Comparison of ENCODE assay signal across 1 cellular context in the genomic region with DNA sequence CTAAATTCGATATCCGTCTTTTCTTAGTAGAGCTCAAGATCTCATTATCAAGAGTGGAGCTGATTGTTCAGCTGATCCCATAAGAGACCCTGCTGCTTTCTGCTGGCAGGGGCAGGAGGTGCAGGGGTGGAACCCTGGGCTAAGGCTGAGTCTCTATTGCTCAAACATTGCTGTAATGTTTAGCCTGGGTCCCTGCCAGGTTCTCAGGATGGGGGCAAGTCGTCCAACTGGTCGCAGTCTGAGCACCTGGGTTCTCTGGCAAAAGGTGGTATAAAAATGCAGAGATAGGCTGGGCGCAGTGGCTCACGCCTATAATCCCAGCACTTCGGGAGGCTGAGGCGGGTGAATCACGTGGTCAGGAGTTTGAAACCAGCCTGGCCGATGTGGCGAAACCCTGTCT.
TF ChIP-seq lines count a peak whose summit lies in the region.

No MANE protein-coding gene starts in this region.

TF ChIP-seq in H1, 55 proteins besides CTCF, POLR2A, EP300 and RAD21:
- TF ChIP-seq RBBP5 (IDR thresholded peaks at IDR 0.05; ENCODE audit: borderline replicate concordance, low read depth, low read length): no peak
- TF ChIP-seq JUN (IDR thresholded peaks at IDR 0.05; ENCODE audit: low read depth, low read length): no peak
- TF ChIP-seq SIX5 (IDR thresholded peaks at IDR 0.05; ENCODE audit: low read depth, low read length): no peak
- TF ChIP-seq CHD2 (IDR thresholded peaks at IDR 0.05; ENCODE audit: low read length): no peak
- no peak for TF ChIP-seq GTF2F1 (IDR thresholded peaks at IDR 0.05; ENCODE audit: borderline replicate concordance, low read depth, low read length)
- no peak for TF ChIP-seq RNF2 (IDR thresholded peaks at IDR 0.05; ENCODE audit: borderline replicate concordance, low read depth, low read length, missing control alignments, poor library complexity, severe bottlenecking)
- no peak for TF ChIP-seq BRCA1 (IDR thresholded peaks at IDR 0.05; ENCODE audit: low read depth, low read length)
- TF ChIP-seq BACH1 (IDR thresholded peaks at IDR 0.05; ENCODE audit: low read length): no peak
- TF ChIP-seq JUND (IDR thresholded peaks at IDR 0.05; ENCODE audit: low read length): no peak
- TF ChIP-seq EGR1 (IDR thresholded peaks at IDR 0.05; ENCODE audit: borderline replicate concordance, low read depth, low read length): no peak
- TF ChIP-seq CHD1 (IDR thresholded peaks at IDR 0.05; ENCODE audit: low read depth, low read length): no peak
- no peak for TF ChIP-seq CTBP2 (IDR thresholded peaks at IDR 0.05; ENCODE audit: borderline replicate concordance, insufficient read depth, insufficient read length, low read length)
- TF ChIP-seq TAF7 (optimal IDR thresholded peaks at IDR 0.05; ENCODE audit: borderline replicate concordance, low read depth, low read length): no peak
- TF ChIP-seq ASH2L (IDR thresholded peaks at IDR 0.05; ENCODE audit: low read length): no peak
- TF ChIP-seq KDM4A (IDR thresholded peaks at IDR 0.05; ENCODE audit: low read depth, low read length, severe bottlenecking): no peak
- no peak for TF ChIP-seq PHF8 (conservative IDR thresholded peaks at IDR 0.05; ENCODE audit: low read depth, low read length)
- TF ChIP-seq TEAD4 (IDR thresholded peaks at IDR 0.05; ENCODE audit: low read depth, low read length): no peak
- no peak for TF ChIP-seq POU5F1 (IDR thresholded peaks at IDR 0.05; ENCODE audit: low read depth, low read length)
- no peak for TF ChIP-seq SRF (IDR thresholded peaks at IDR 0.05; ENCODE audit: low read depth, low read length)
